Comparison of ENCODE assay signal across 8 cellular contexts in genomic region chr11:67317365-67318238, GRCh38. TPM values are rescaled to one million over a fixed set of nuclear protein-coding genes. Genes with fewer than 3 reads are reported as not detected.
DNase-seq lines count a peak whose midpoint lies in the region; ATAC-seq, FAIRE-seq and TF ChIP-seq lines count a peak whose summit lies in the region.

No MANE protein-coding gene starts in this region.

- ATAC-seq in HG02642 (IDR thresholded peaks at IDR 0.05; ENCODE audit: poor library complexity, unreplicated experiment), result peak; percentile 84
- ATAC-seq in activated naive CD8-positive, alpha-beta T cell treated with anti-CD3 and anti-CD28 coated beads, Interleukin-2, amount 10 ng/mL, durations not matched to agents 7 days and 5 days (ENCODE audit: low read depth), result peak; percentile 77
- ATAC-seq in Right ventricle myocardium superior (ENCODE audit: poor library complexity), result peak; percentile 96
- ATAC-seq in pancreas, result peak; percentile 90 to 95 (median 90)

- H3K27ac ChIP-seq in pancreas (peak overlapping the region; percentile 77 to 98 (median 85)), tibial artery (peak overlapping the region; percentile 91 to 94)

- H3K9me3 ChIP-seq in pancreas (no peaks in the 10 kb centered on the region), tibial artery (no peaks in the 10 kb centered on the region)

- H3K4me1 ChIP-seq in pancreas, result peaks cover 0 to 13% (median 6%) of the 10 kb centered on the region in 3 donors
- peaks cover 0 to 17% (median 10%) of the 10 kb centered on the region in 4 donors for H3K4me1 ChIP-seq in tibial artery

- POLR2A ChIA-PET in activated naive CD8-positive, alpha-beta T cell treated with anti-CD3 and anti-CD28 coated beads, Interleukin-2, amount 10 ng/mL, durations not matched to agents 7 days and 5 days (lab: Charles Lee), result interaction anchor here (0.6 to 4.7 kb wide), 21 partner anchors 9 to 236 kb away, joined by 3 to 35 read pairs (median 5); partner anchors contain the start of genes ANKRD13D, GRK2, KDM2A and POLD4

- H3K4me3 Mint-ChIP-seq in activated naive CD8-positive, alpha-beta T cell treated with anti-CD3 and anti-CD28 coated beads, Interleukin-2, amount 10 ng/mL, durations not matched to agents 7 days and 5 days, result peak overlapping the region; percentile 98

- FAIRE-seq in pancreas (lab: Jason Lieb, UNC), result no peak

- peaks cover 29% of the 10 kb centered on the region for H3K4me1 Mint-ChIP-seq in activated naive CD8-positive, alpha-beta T cell treated with anti-CD3 and anti-CD28 coated beads, Interleukin-2, amount 10 ng/mL, durations not matched to agents 7 days and 5 days

- peaks cover 9% of the 10 kb centered on the region for H3K27me3 Mint-ChIP-seq in activated naive CD8-positive, alpha-beta T cell treated with anti-CD3 and anti-CD28 coated beads, Interleukin-2, amount 10 ng/mL, durations not matched to agents 7 days and 5 days

- peak; percentile 88 for TF ChIP-seq CTCF in GM12872 (IDR thresholded peaks at IDR 0.05; ENCODE audit: insufficient read depth, low read depth, low read length)
- TF ChIP-seq CTCF in pancreas (IDR thresholded peaks at IDR 0.05), result peak; percentile 79 to 88 (median 82)
- peak; percentile 91 to 99 for TF ChIP-seq CTCF in tibial artery (IDR thresholded peaks at IDR 0.05)

- DNase-seq in NCI-H1105 (lab: John Stamatoyannopoulos, UW) (peak; percentile 98), SKM-1 (lab: John Stamatoyannopoulos, UW; ENCODE audit: unreplicated experiment) (peak; percentile 91), Right ventricle myocardium superior (peak; percentile 97), pancreas (peak; percentile 95 to 99 (median 98)), tibial artery (peak; percentile 94 to 97)
- DNase-seq in activated naive CD8-positive, alpha-beta T cell treated with anti-CD3 and anti-CD28 coated beads, Interleukin-2, amount 10 ng/mL, durations not matched to agents 7 days and 5 days, result peak; percentile 99

- WGBS in pancreas, 2 donors, result 1% methylated on average over 81 to 83 of the region's 83 CpGs

- H3K36me3 ChIP-seq in pancreas (no peaks in the 10 kb centered on the region), tibial artery (peaks cover 0 to 9% (median 0%) of the 10 kb centered on the region in 3 donors)

- no peaks in the 10 kb centered on the region for H3K9me3 Mint-ChIP-seq in activated naive CD8-positive, alpha-beta T cell treated with anti-CD3 and anti-CD28 coated beads, Interleukin-2, amount 10 ng/mL, durations not matched to agents 7 days and 5 days

- intact Hi-C loops in Right ventricle myocardium superior (cut with DNase I) (loop anchor here (1.0 kb wide), 1 partner anchor 51 kb away; the partner anchor contains the start of gene GRK2), pancreas (cut with DNase I) (loop anchor here in 1 of 3 donors (10.0 kb wide), 1 partner anchor 233 kb away; no protein-coding TSS in a partner anchor), tibial artery (cut with DNase I; ENCODE audit: low total_unique reads) (loop anchor here (1.0 kb wide), 2 partner anchors 28 to 51 kb away; partner anchors contain the start of genes ANKRD13D and GRK2)

- peaks cover 1% of the 10 kb centered on the region for H3K36me3 Mint-ChIP-seq in activated naive CD8-positive, alpha-beta T cell treated with anti-CD3 and anti-CD28 coated beads, Interleukin-2, amount 10 ng/mL, durations not matched to agents 7 days and 5 days

- peak overlapping the region; percentile 99 for H3K27ac Mint-ChIP-seq in activated naive CD8-positive, alpha-beta T cell treated with anti-CD3 and anti-CD28 coated beads, Interleukin-2, amount 10 ng/mL, durations not matched to agents 7 days and 5 days

- H3K27me3 ChIP-seq in pancreas (no peaks in the 10 kb centered on the region), tibial artery (no peaks in the 10 kb centered on the region)

- peak overlapping the region; percentile 73 to 96 (median 76) for H3K4me3 ChIP-seq in pancreas
- H3K4me3 ChIP-seq in tibial artery, result peak overlapping the region; percentile 64 to 78

RNA-seq across cellular contexts. Expression of gene SSH3, which starts 14.3 kb away (rescaled TPM):
- total RNA-seq in activated naive CD8-positive, alpha-beta T cell treated with anti-CD3 and anti-CD28 coated beads, Interleukin-2, amount 10 ng/mL, durations not matched to agents 7 days and 5 days, result 10 to 100 TPM; 24.6 to 27.0 TPM
- 12.1 TPM for total RNA-seq in Right ventricle myocardium superior
- total RNA-seq in pancreas, result 10 to 100 TPM; 15.2 to 29.1 (median 21.2) TPM
- polyA plus RNA-seq in pancreas, result 10 to 100 TPM; 29.0 to 29.2 TPM

RNA-seq across cellular contexts. Expression of gene ANKRD13D, which starts 28.5 kb away (rescaled TPM):
- total RNA-seq in activated naive CD8-positive, alpha-beta T cell treated with anti-CD3 and anti-CD28 coated beads, Interleukin-2, amount 10 ng/mL, durations not matched to agents 7 days and 5 days, result 100 to 1,000 TPM; 185 to 207 TPM
- total RNA-seq in Right ventricle myocardium superior (11.6 TPM), pancreas (10 to 100 TPM in 5 of 6 donors, 1 to 10 TPM in 1; 9.8 to 31.3 (median 12.3) TPM)
- 10 to 100 TPM; 60.0 to 60.7 TPM for polyA plus RNA-seq in pancreas

RNA-seq across cellular contexts. Expression of gene POLD4, which starts 35.7 kb away (rescaled TPM):
- 10 to 100 TPM; 73.2 to 78.2 TPM for total RNA-seq in activated naive CD8-positive, alpha-beta T cell treated with anti-CD3 and anti-CD28 coated beads, Interleukin-2, amount 10 ng/mL, durations not matched to agents 7 days and 5 days
- total RNA-seq in Right ventricle myocardium superior (39.9 TPM), pancreas (10 to 100 TPM; 35.0 to 50.8 (median 43.4) TPM)
- polyA plus RNA-seq in pancreas, result 10 to 100 TPM; 80.6 to 99.3 TPM

RNA-seq across cellular contexts. Expression of gene GRK2, which starts 51.3 kb away (rescaled TPM):
- 100 to 1,000 TPM; 325 to 341 TPM for total RNA-seq in activated naive CD8-positive, alpha-beta T cell treated with anti-CD3 and anti-CD28 coated beads, Interleukin-2, amount 10 ng/mL, durations not matched to agents 7 days and 5 days
- total RNA-seq in Right ventricle myocardium superior (53.4 TPM), pancreas (10 to 100 TPM; 19.1 to 31.9 (median 21.5) TPM)
- polyA plus RNA-seq in pancreas, result 10 to 100 TPM; 52.8 to 60.6 TPM

RNA-seq across cellular contexts. Expression of gene CLCF1, which starts 55.8 kb away (rescaled TPM):
- total RNA-seq in activated naive CD8-positive, alpha-beta T cell treated with anti-CD3 and anti-CD28 coated beads, Interleukin-2, amount 10 ng/mL, durations not matched to agents 7 days and 5 days, result 1 to 10 TPM; 4.3 to 4.7 TPM
- total RNA-seq in Right ventricle myocardium superior (0.27 TPM), pancreas (1 to 10 TPM; 1.3 to 5.0 (median 2.3) TPM)
- 10 to 100 TPM in 1 of 2 donors, 1 to 10 TPM in 1; 9.4 to 11.2 TPM for polyA plus RNA-seq in pancreas

Comparison
In these comparisons a context has a peak if more than half of its experiments do, and no peak if none do; other contexts are left out.
1. Peak in every context shown above with its lines: DNase-seq, ATAC-seq, H3K4me3 ChIP-seq and H3K27ac ChIP-seq.
2. RNA of gene ANKRD13D, which starts 28.5 kb away (total RNA-seq): 185 to 207 TPM in activated naive CD8-positive, alpha-beta T cell treated with anti-CD3 and anti-CD28 coated beads, Interleukin-2, amount 10 ng/mL, durations not matched to agents 7 days and 5 days; 9.8 to 31.3 TPM in pancreas and 11.6 TPM in Right ventricle myocardium superior (single experiment); every median in the first group is over 4 times any median in the second.